In genomic region chr20:13089950-13090469, GRCh38 we compare ENCODE assay signal across 1 cellular context.
A peak's percentile ranks its signal among the peaks of the same experiment; 100 is the strongest.
TF ChIP-seq lines count a peak whose summit lies in the region.

No MANE protein-coding gene starts in this region.

TF ChIP-seq in HepG2, 621 proteins besides CTCF, POLR2A, EP300 and RAD21 (continued from another document and continues in another):
- peak in 1 of 2 experiments; percentile 39; a peak in 1 of 4 replicates for TF ChIP-seq HMGXB4 (CRISPR knock-in tag; IDR thresholded peaks at IDR 0.05; ENCODE audit: borderline replicate concordance in 1 of 2, low read depth in 1 of 2)
- no peak for TF ChIP-seq ZNF75D (CRISPR knock-in tag; IDR thresholded peaks at IDR 0.05; ENCODE audit: borderline replicate concordance)
- peak; percentile 83 for TF ChIP-seq CEBPG (CRISPR knock-in tag; IDR thresholded peaks at IDR 0.05)
- peak; percentile 80 for TF ChIP-seq GFI1 (CRISPR knock-in tag; IDR thresholded peaks at IDR 0.05; ENCODE audit: borderline replicate concordance)
- TF ChIP-seq TRIM22 (IDR thresholded peaks at IDR 0.05), result no peak
- no peak for TF ChIP-seq ZNF550 (CRISPR knock-in tag; IDR thresholded peaks at IDR 0.05; ENCODE audit: borderline replicate concordance)
- peak; percentile 93 for TF ChIP-seq ZNF264 (CRISPR knock-in tag; IDR thresholded peaks at IDR 0.05)
- TF ChIP-seq FOSL1 (CRISPR knock-in tag; IDR thresholded peaks at IDR 0.05; ENCODE audit: borderline replicate concordance), result peak; percentile 18; the same call in 1 of the 2 replicates
- TF ChIP-seq KLF13 (CRISPR knock-in tag; IDR thresholded peaks at IDR 0.05), result no peak
- peak; percentile 86 for TF ChIP-seq SMAD3 (CRISPR knock-in tag; IDR thresholded peaks at IDR 0.05)
- TF ChIP-seq ZNF670 (CRISPR knock-in tag; IDR thresholded peaks at IDR 0.05; ENCODE audit: borderline replicate concordance), result no peak
- TF ChIP-seq PHF5A (CRISPR knock-in tag; IDR thresholded peaks at IDR 0.05; ENCODE audit: low read depth, unreplicated experiment), result peak; percentile 93
- peak; percentile 98 for TF ChIP-seq NCOR1 (IDR thresholded peaks at IDR 0.05; ENCODE audit: borderline replicate concordance, low read length)
- TF ChIP-seq SIX4 (CRISPR knock-in tag; IDR thresholded peaks at IDR 0.05), result peak; percentile 89
- TF ChIP-seq ZSCAN9 (CRISPR knock-in tag; IDR thresholded peaks at IDR 0.05; ENCODE audit: borderline replicate concordance), result peak; percentile 94
- TF ChIP-seq SNAPC2 (CRISPR knock-in tag; IDR thresholded peaks at IDR 0.05), result no peak
- TF ChIP-seq KAT7 (CRISPR knock-in tag; IDR thresholded peaks at IDR 0.05; ENCODE audit: borderline replicate concordance), result peak; percentile 42; the same call in 1 of the 2 replicates
- no peak for TF ChIP-seq AGO1 (IDR thresholded peaks at IDR 0.05; ENCODE audit: low read depth, low read length, poor library complexity, severe bottlenecking)
- TF ChIP-seq HMG20A (CRISPR knock-in tag; IDR thresholded peaks at IDR 0.05; ENCODE audit: borderline replicate concordance), result peak; percentile 97
- 0 out of 4 replicates have a peak, but pooled peaks of 1 of the 2 experiments have one; percentile 36 for TF ChIP-seq REST (IDR thresholded peaks at IDR 0.05; ENCODE audit: borderline replicate concordance in 1 of 2, low read depth in 1 of 2, low read length in 2 of 2)
- no peak for TF ChIP-seq ZXDC (CRISPR knock-in tag; IDR thresholded peaks at IDR 0.05)
- TF ChIP-seq SAFB2 (CRISPR knock-in tag; IDR thresholded peaks at IDR 0.05; ENCODE audit: borderline replicate concordance, low read depth), result no peak
- peak; percentile 97 for TF ChIP-seq FOXP4 (CRISPR knock-in tag; IDR thresholded peaks at IDR 0.05)
- TF ChIP-seq THRA (CRISPR knock-in tag; IDR thresholded peaks at IDR 0.05; ENCODE audit: borderline replicate concordance), result peak; percentile 89
- TF ChIP-seq PATZ1 (CRISPR knock-in tag; IDR thresholded peaks at IDR 0.05), result peak; percentile 60
- TF ChIP-seq ZBTB7B (CRISPR knock-in tag; IDR thresholded peaks at IDR 0.05), result peak; percentile 66; the same call in 1 of the 2 replicates
- TF ChIP-seq ZNF749 (CRISPR knock-in tag; IDR thresholded peaks at IDR 0.05; ENCODE audit: borderline replicate concordance), result peak; percentile 78; the same call in 1 of the 2 replicates
- TF ChIP-seq SALL2 (CRISPR knock-in tag; IDR thresholded peaks at IDR 0.05), result no peak; the same call in 1 of the 2 replicates
- TF ChIP-seq ZFP91 (CRISPR knock-in tag; IDR thresholded peaks at IDR 0.05; ENCODE audit: borderline replicate concordance), result no peak
- peak; percentile 95 for TF ChIP-seq ASH2L (IDR thresholded peaks at IDR 0.05; ENCODE audit: insufficient read length, low read depth, low read length)
- TF ChIP-seq ELF3 (CRISPR knock-in tag; IDR thresholded peaks at IDR 0.05), result peak; percentile 93
- peak; percentile 73 for TF ChIP-seq PHF21A (CRISPR knock-in tag; IDR thresholded peaks at IDR 0.05)
- peak; percentile 95 for TF ChIP-seq ZNF331 (CRISPR knock-in tag; IDR thresholded peaks at IDR 0.05)
- peak; percentile 56; the same call in 1 of the 2 replicates for TF ChIP-seq GMEB1 (CRISPR knock-in tag; IDR thresholded peaks at IDR 0.05; ENCODE audit: borderline replicate concordance)
- TF ChIP-seq DDIT3 (CRISPR knock-in tag; IDR thresholded peaks at IDR 0.05), result 0 out of 2 replicates have a peak, but pooled peaks have one; percentile 21
- TF ChIP-seq ZNF772 (CRISPR knock-in tag; IDR thresholded peaks at IDR 0.05), result peak; percentile 25; the same call in 1 of the 2 replicates
- TF ChIP-seq NFIB (CRISPR knock-in tag; IDR thresholded peaks at IDR 0.05; ENCODE audit: borderline replicate concordance), result no peak
- peak; percentile 87 for TF ChIP-seq KDM3A (CRISPR knock-in tag; IDR thresholded peaks at IDR 0.05; ENCODE audit: low read depth)
- TF ChIP-seq NR0B2 (CRISPR knock-in tag; IDR thresholded peaks at IDR 0.05), result no peak
- TF ChIP-seq ZNF7 (CRISPR knock-in tag; IDR thresholded peaks at IDR 0.05), result no peak
- TF ChIP-seq ZMYM2 (CRISPR knock-in tag; IDR thresholded peaks at IDR 0.05), result peak; percentile 73
- TF ChIP-seq NR2F2 (IDR thresholded peaks at IDR 0.05; ENCODE audit: borderline replicate concordance, low read depth), result peak; percentile 96
